Comparison of ENCODE assay signal across 9 cellular contexts in genomic region chr9:2116073-2116472, GRCh38.
DNase-seq lines count a peak whose midpoint lies in the region; ATAC-seq, FAIRE-seq and TF ChIP-seq lines count a peak whose summit lies in the region.
"Had no signal": no experiment of that assay in that cellular context is flagged by ENCODE, and none has a peak within 500 bp of the region (broad histone marks: within the 10 kb centered on the region; RNA-seq: fewer than 3 reads in every experiment).

No MANE protein-coding gene starts in this region.

- no peak for FAIRE-seq in HepG2 (lab: Jason Lieb, UNC)

- POLR2A ChIA-PET in HEK293T (lab: Yijun Ruan, JAX) = no interaction called here
- POLR2A ChIA-PET in HepG2 (lab: Yijun Ruan, JAX) = no interaction called here

- H3K36me3 ChIP-seq in adipocyte (ENCODE audit: control insufficient read depth, insufficient read depth, low read length, severe bottlenecking) (peaks cover 82% of the 10 kb centered on the region), HepG2 (replicated peaks in 1 of 2; ENCODE audit: control insufficient read depth in 1 of 2, insufficient read depth in 2 of 2, low read length in 2 of 2) (peaks cover 3 to 5% of the 10 kb centered on the region in 2 experiments; a peak in 2 of 5 replicates), stomach (peaks cover 13 to 97% (median 81%) of the 10 kb centered on the region in 4 donors)

- H3K27me3 Mint-ChIP-seq in Calu3 (ENCODE audit: unreplicated experiment) = no peaks in the 10 kb centered on the region
- H3K27me3 Mint-ChIP-seq: activated naive CD8-positive, alpha-beta T cell treated with anti-CD3 and anti-CD28 coated beads, Interleukin-2, amount 10 ng/mL, durations not matched to agents 7 days and 5 days had no signal

- DNase-seq in Calu3 (peak; percentile 4), HEK293T (ENCODE audit: extremely low spot score) (peak; percentile 24), adipocyte (ENCODE audit: low read depth) (peak; percentile 8), HepG2 (ENCODE audit: low spot score) (peak; percentile 7), NCI-H345 treated with DMSO at 0.1 percent for 48 hours (lab: John Stamatoyannopoulos, UW; ENCODE audit: unreplicated experiment) (no peak), OCI-M2 (lab: John Stamatoyannopoulos, UW; ENCODE audit: unreplicated experiment) (no peak), ecto neural progenitor cell (ENCODE audit: low spot score) (no peak), stomach (no peak)
- DNase-seq: activated naive CD8-positive, alpha-beta T cell treated with anti-CD3 and anti-CD28 coated beads, Interleukin-2, amount 10 ng/mL, durations not matched to agents 7 days and 5 days had no signal

- H3K27ac ChIP-seq in HepG2 (ENCODE audit: extremely low read length, insufficient read depth, low read length) (no peak overlapping the region), stomach (no peak overlapping the region)

- H3K4me3 ChIP-seq in adipocyte (ENCODE audit: low read length) (no peak overlapping the region), HepG2 (replicated peaks in 1 of 3; ENCODE audit: insufficient read depth in 1 of 3, low read depth in 2 of 3, low read length in 3 of 3) (no peak overlapping the region), stomach (no peak overlapping the region)

- no peak for TF ChIP-seq RAD21 in HepG2 (CRISPR knock-in tag; IDR thresholded peaks at IDR 0.05)

- H3K4me3 Mint-ChIP-seq in Calu3 (ENCODE audit: low read depth, unreplicated experiment) = no peak overlapping the region
- H3K4me3 Mint-ChIP-seq: activated naive CD8-positive, alpha-beta T cell treated with anti-CD3 and anti-CD28 coated beads, Interleukin-2, amount 10 ng/mL, durations not matched to agents 7 days and 5 days had no signal

- no peaks in the 10 kb centered on the region for H3K9me3 ChIP-seq in adipocyte (ENCODE audit: control insufficient read depth, low read length)
- no peaks in the 10 kb centered on the region for H3K9me3 ChIP-seq in HepG2 (ENCODE audit: low read length)
- no peaks in the 10 kb centered on the region for H3K9me3 ChIP-seq in stomach

- CTCF ChIA-PET in Calu3 (lab: Charles Lee) (no interaction called here), HEK293T (lab: Yijun Ruan, JAX) (no interaction called here), HepG2 (lab: Yijun Ruan, JAX; ENCODE audit: low intra/inter-chr PET ratio, low total read pairs) (no interaction called here)

- H3K27me3 ChIP-seq in adipocyte (replicated peaks; ENCODE audit: control insufficient read depth, insufficient read depth, low read length) (no peaks in the 10 kb centered on the region), HepG2 (ENCODE audit: control insufficient read depth in 1 of 2, insufficient read depth in 2 of 2, low read length in 2 of 2) (no peaks in the 10 kb centered on the region), stomach (no peaks in the 10 kb centered on the region)

- H3K4me2 ChIP-seq in HepG2 (ENCODE audit: low read depth, low read length) = no peak overlapping the region

- no peaks in the 10 kb centered on the region for H3K9me3 Mint-ChIP-seq in Calu3 (ENCODE audit: low read depth, unreplicated experiment)
- H3K9me3 Mint-ChIP-seq: activated naive CD8-positive, alpha-beta T cell treated with anti-CD3 and anti-CD28 coated beads, Interleukin-2, amount 10 ng/mL, durations not matched to agents 7 days and 5 days had no signal

- intact Hi-C loops in Calu3 (cut with micrococcal nuclease; ENCODE audit: unreplicated experiment) (no loop called here), HepG2 (cut with micrococcal nuclease; ENCODE audit: unreplicated experiment) (no loop called here), stomach (cut with DNase I; ENCODE audit: low total_unique reads) (no loop called here)

- H2AFZ ChIP-seq in HepG2 (ENCODE audit: low read length) = no peak overlapping the region

- no peaks in the 10 kb centered on the region for H3K79me2 ChIP-seq in HepG2 (ENCODE audit: insufficient read depth, low read length)

- in situ Hi-C loops in HepG2 (cut with HindIII; ENCODE audit: extremely low pct_ligation_motif_present, low pct_unique_long_range_greater_than_20kb) = no loop called here

- BruUV-seq in Calu3 (replicated peaks; lab: Mats Ljungman, UMichigan) = no TSS peak
- BruUV-seq in HepG2 (replicated peaks; lab: Mats Ljungman, UMichigan) = no TSS peak

- TF ChIP-seq EP300 in HepG2 (IDR thresholded peaks at IDR 0.05; ENCODE audit: low read depth in 2 of 2, low read length in 2 of 2) (no peak), HepG2 (CRISPR knock-in tag; IDR thresholded peaks at IDR 0.05; ENCODE audit: borderline replicate concordance) (no peak), stomach (IDR thresholded peaks at IDR 0.05) (no peak)

- WGBS in HepG2 (ENCODE audit: low lambda C conversion rate) = 93% methylated on average over 3 of the region's 3 CpGs
- WGBS in stomach, 5 donors = 89 to 93% (median 90%) methylated on average over 3 of the region's 3 CpGs

- TF ChIP-seq CTCF in Calu3 (IDR thresholded peaks at IDR 0.05; ENCODE audit: unreplicated experiment) (peak; percentile 13), HepG2 (CRISPR knock-in tag; IDR thresholded peaks at IDR 0.05) (peak; percentile 42), stomach (IDR thresholded peaks at IDR 0.05) (peak in 3 of 7 experiments; percentile 9 to 20 (median 17))

- peak; percentile 76 for ATAC-seq in HepG2

- no peak overlapping the region for H3K9ac ChIP-seq in adipocyte (ENCODE audit: low read length)
- H3K9ac ChIP-seq in HepG2 (ENCODE audit: insufficient read depth, low read depth, low read length) = no peak overlapping the region

- H3K4me1 ChIP-seq in adipocyte (ENCODE audit: control insufficient read depth, insufficient read depth, low read length) (peaks cover 3% of the 10 kb centered on the region), HepG2 (ENCODE audit: insufficient read depth, low read length) (no peaks in the 10 kb centered on the region), stomach (peaks cover 0 to 7% (median 4%) of the 10 kb centered on the region in 4 donors)

- H3K4me1 Mint-ChIP-seq in Calu3 (ENCODE audit: low read depth, unreplicated experiment) = no peaks in the 10 kb centered on the region
- H3K4me1 Mint-ChIP-seq: activated naive CD8-positive, alpha-beta T cell treated with anti-CD3 and anti-CD28 coated beads, Interleukin-2, amount 10 ng/mL, durations not matched to agents 7 days and 5 days had no signal

- no peaks in the 10 kb centered on the region; the same call in 1 of the 2 replicates for H4K20me1 ChIP-seq in HepG2 (ENCODE audit: insufficient read depth, low read length)

- no peaks in the 10 kb centered on the region for H3K36me3 Mint-ChIP-seq in Calu3 (ENCODE audit: insufficient read depth, unreplicated experiment)

- TF ChIP-seq POLR2A in HepG2 (IDR thresholded peaks at IDR 0.05; ENCODE audit: insufficient read depth in 1 of 2, low read depth in 2 of 2, low read length in 2 of 2) (no peak), stomach (IDR thresholded peaks at IDR 0.05) (no peak)

- H3K27ac Mint-ChIP-seq in Calu3 (ENCODE audit: unreplicated experiment) = no peak overlapping the region
- H3K27ac Mint-ChIP-seq: activated naive CD8-positive, alpha-beta T cell treated with anti-CD3 and anti-CD28 coated beads, Interleukin-2, amount 10 ng/mL, durations not matched to agents 7 days and 5 days had no signal

TF ChIP-seq in HEK293T, 16 proteins besides CTCF, POLR2A, EP300 and RAD21:
- TF ChIP-seq TARDBP (IDR thresholded peaks at IDR 0.05) (no peak), NFRKB (IDR thresholded peaks at IDR 0.05) (no peak)

TF ChIP-seq in HepG2, 621 proteins besides CTCF, POLR2A, EP300 and RAD21 (continues in another document):
- TF ChIP-seq ZNF329 (CRISPR knock-in tag; IDR thresholded peaks at IDR 0.05; ENCODE audit: low read depth) = no peak

Comparison
In these comparisons a context has a peak if more than half of its experiments do, and no peak if none do; other contexts are left out.
1. DNase-seq: peak in Calu3 (single experiment), HEK293T (single experiment), adipocyte (single experiment) and HepG2 (single experiment); none in NCI-H345 treated with DMSO at 0.1 percent for 48 hours (single experiment), OCI-M2 (single experiment), ecto neural progenitor cell (single experiment) and stomach (single experiment).